In genomic region chr7:137439829-137440433, GRCh38 we compare ENCODE assay signal across 25 cellular contexts.
DNase-seq lines count a peak whose midpoint lies in the region; ATAC-seq and TF ChIP-seq lines count a peak whose summit lies in the region.
"Had no signal": no experiment of that assay in that cellular context is flagged by ENCODE, and none has a peak within 500 bp of the region (broad histone marks: within the 10 kb centered on the region; RNA-seq: fewer than 3 reads in every experiment).

No MANE protein-coding gene starts in this region.

- peak overlapping the region; percentile 25 for H3K27ac Mint-ChIP-seq in GM23338
- H3K27ac Mint-ChIP-seq in activated naive CD4-positive, alpha-beta T cell treated with anti-CD3 and anti-CD28 coated beads, Interleukin-2, amount 10 ng/mL, durations not matched to agents 7 days and 5 days, result no peak overlapping the region
- no peak overlapping the region for H3K27ac Mint-ChIP-seq in stimulated activated naive B cell treated with anti-CD40 and anti-IgM and Interleukin-4, amounts not matched to agents 10 μg/mL and 1 μg/mL and 100 μg/mL, for 72 hours
- H3K27ac Mint-ChIP-seq: activated CD8-positive, alpha-beta T cell treated with anti-CD3 and anti-CD28 coated beads for 36 hours; CD8-positive, alpha-beta T cell; effector memory CD8-positive, alpha-beta T cell; natural killer cell treated with Interleukin-12 subunit alpha and Interleukin-12 subunit beta and Interleukin-15 and Interleukin-18, amount 100 ng/mL, for 72 hours had no signal

- no peaks in the 10 kb centered on the region for H3K36me3 Mint-ChIP-seq in GM23338 (ENCODE audit: low read depth)
- no peaks in the 10 kb centered on the region for H3K36me3 Mint-ChIP-seq in activated naive CD4-positive, alpha-beta T cell treated with anti-CD3 and anti-CD28 coated beads, Interleukin-2, amount 10 ng/mL, durations not matched to agents 7 days and 5 days
- H3K36me3 Mint-ChIP-seq in stimulated activated naive B cell treated with anti-CD40 and anti-IgM and Interleukin-4, amounts not matched to agents 10 μg/mL and 1 μg/mL and 100 μg/mL, for 72 hours, result no peaks in the 10 kb centered on the region
- H3K36me3 Mint-ChIP-seq: CD8-positive, alpha-beta T cell; natural killer cell treated with Interleukin-12 subunit alpha and Interleukin-12 subunit beta and Interleukin-15 and Interleukin-18, amount 100 ng/mL, for 72 hours had no signal

- H3K27me3 ChIP-seq in GM23338 (ENCODE audit: insufficient read depth) (no peaks in the 10 kb centered on the region), dorsolateral prefrontal cortex (no peaks in the 10 kb centered on the region)
- H3K27me3 ChIP-seq: esophagus muscularis mucosa, suprapubic skin had no signal

- peak; percentile 58 for DNase-seq in AG10803 (ENCODE audit: low read depth)
- DNase-seq in GM23338 (ENCODE audit: low spot score), result peak; percentile 32
- DNase-seq in dorsolateral prefrontal cortex, result no peak
- no peak for DNase-seq in activated naive CD4-positive, alpha-beta T cell treated with anti-CD3 and anti-CD28 coated beads, Interleukin-2, amount 10 ng/mL, durations not matched to agents 7 days and 5 days
- no peak for DNase-seq in 8988T
- no peak for DNase-seq in stimulated activated naive B cell treated with anti-CD40 and anti-IgM and Interleukin-4, amounts not matched to agents 10 μg/mL and 1 μg/mL and 100 μg/mL, for 72 hours
- DNase-seq: activated CD8-positive, alpha-beta T cell treated with anti-CD3 and anti-CD28 coated beads for 36 hours; activated naive CD4-positive, alpha-beta T cell; amniotic stem cell; CD8-positive, alpha-beta T cell; effector memory CD8-positive, alpha-beta T cell; GDM1; left cardiac atrium; MM.1S; NCI-H1417 treated with DMSO at 0.1 percent for 48 hours; NCI-H526 treated with DMSO at 0.1 percent for 48 hours; psoas muscle had no signal

- ATAC-seq in GM23338 (peak; percentile 66; the same call in 2 of the 3 replicates), HG02840 (IDR thresholded peaks at IDR 0.05; ENCODE audit: low FRiP score, unreplicated experiment) (no peak)
- no peak for ATAC-seq in stimulated activated naive B cell treated with anti-CD40 and anti-IgM and Interleukin-4, amounts not matched to agents 10 μg/mL and 1 μg/mL and 100 μg/mL, for 72 hours (replicated peaks)
- ATAC-seq: activated CD4-positive, CD25-positive, alpha-beta regulatory T cell treated with anti-CD3 and anti-CD28 coated beads, Interleukin-2, amount 50 U/mL, for 24 hours; activated CD8-positive, alpha-beta T cell treated with anti-CD3 and anti-CD28 coated beads for 36 hours; CD8-positive, alpha-beta T cell; effector memory CD8-positive, alpha-beta T cell; K562; natural killer cell treated with Interleukin-12 subunit alpha and Interleukin-12 subunit beta and Interleukin-15 and Interleukin-18, amount 100 ng/mL, for 72 hours; psoas muscle had no signal

- H3K4me1 ChIP-seq in GM23338 (ENCODE audit: insufficient read depth) (no peaks in the 10 kb centered on the region), mesodermal cell (ENCODE audit: control insufficient read depth, insufficient read depth, low read length, poor library complexity, severe bottlenecking) (no peaks in the 10 kb centered on the region)
- H3K4me1 ChIP-seq: psoas muscle, suprapubic skin had no signal

- CTCF ChIA-PET in activated naive CD4-positive, alpha-beta T cell treated with anti-CD3 and anti-CD28 coated beads, Interleukin-2, amount 10 ng/mL, durations not matched to agents 7 days and 5 days (lab: Charles Lee), result no interaction called here

- H3K4me3 ChIP-seq in AG10803 (ENCODE audit: low read length), result no peak overlapping the region
- no peak overlapping the region for H3K4me3 ChIP-seq in GM23338
- peak overlapping the region in 9 of 59 donors; percentile 3 to 30 (median 15) for H3K4me3 ChIP-seq in dorsolateral prefrontal cortex
- H3K4me3 ChIP-seq in mesodermal cell (ENCODE audit: extremely low read depth, insufficient read depth, low read length, poor library complexity, severe bottlenecking), result no peak overlapping the region
- H3K4me3 ChIP-seq: esophagus muscularis mucosa, GM12878, K562, psoas muscle, suprapubic skin had no signal

- no peak overlapping the region for H2AFZ ChIP-seq in GM23338

- peaks cover 3% of the 10 kb centered on the region for H3K27me3 Mint-ChIP-seq in GM23338 (ENCODE audit: insufficient read depth, low read depth, poor library complexity)
- no peaks in the 10 kb centered on the region for H3K27me3 Mint-ChIP-seq in activated naive CD4-positive, alpha-beta T cell treated with anti-CD3 and anti-CD28 coated beads, Interleukin-2, amount 10 ng/mL, durations not matched to agents 7 days and 5 days
- no peaks in the 10 kb centered on the region for H3K27me3 Mint-ChIP-seq in stimulated activated naive B cell treated with anti-CD40 and anti-IgM and Interleukin-4, amounts not matched to agents 10 μg/mL and 1 μg/mL and 100 μg/mL, for 72 hours
- H3K27me3 Mint-ChIP-seq: activated CD8-positive, alpha-beta T cell treated with anti-CD3 and anti-CD28 coated beads for 36 hours; effector memory CD8-positive, alpha-beta T cell; natural killer cell treated with Interleukin-12 subunit alpha and Interleukin-12 subunit beta and Interleukin-15 and Interleukin-18, amount 100 ng/mL, for 72 hours had no signal

- H3K4me1 Mint-ChIP-seq in GM23338, result peaks cover 9% of the 10 kb centered on the region
- H3K4me1 Mint-ChIP-seq in activated naive CD4-positive, alpha-beta T cell treated with anti-CD3 and anti-CD28 coated beads, Interleukin-2, amount 10 ng/mL, durations not matched to agents 7 days and 5 days, result no peaks in the 10 kb centered on the region
- no peaks in the 10 kb centered on the region for H3K4me1 Mint-ChIP-seq in stimulated activated naive B cell treated with anti-CD40 and anti-IgM and Interleukin-4, amounts not matched to agents 10 μg/mL and 1 μg/mL and 100 μg/mL, for 72 hours

- H3K4me3 Mint-ChIP-seq in GM23338, result no peak overlapping the region
- no peak overlapping the region for H3K4me3 Mint-ChIP-seq in activated naive CD4-positive, alpha-beta T cell treated with anti-CD3 and anti-CD28 coated beads, Interleukin-2, amount 10 ng/mL, durations not matched to agents 7 days and 5 days
- H3K4me3 Mint-ChIP-seq in stimulated activated naive B cell treated with anti-CD40 and anti-IgM and Interleukin-4, amounts not matched to agents 10 μg/mL and 1 μg/mL and 100 μg/mL, for 72 hours, result no peak overlapping the region
- H3K4me3 Mint-ChIP-seq: activated CD8-positive, alpha-beta T cell treated with anti-CD3 and anti-CD28 coated beads for 36 hours; CD8-positive, alpha-beta T cell; effector memory CD8-positive, alpha-beta T cell; natural killer cell treated with Interleukin-12 subunit alpha and Interleukin-12 subunit beta and Interleukin-15 and Interleukin-18, amount 100 ng/mL, for 72 hours had no signal

- intact Hi-C loops in dorsolateral prefrontal cortex (cut with DNase I), result no loop called here

- no peak; the same call in 1 of the 2 replicates for TF ChIP-seq CTCF in AG10803 (conservative IDR thresholded peaks at IDR 0.05; ENCODE audit: low read length)
- no peak for TF ChIP-seq CTCF in GM23338 (conservative IDR thresholded peaks at IDR 0.05; ENCODE audit: low read depth in 2 of 2)
- TF ChIP-seq CTCF in dorsolateral prefrontal cortex (IDR thresholded peaks at IDR 0.05 in 54 of 56, conservative IDR thresholded peaks at IDR 0.05 in 2 of 56; ENCODE audit: low read depth in 1 of 56, partially characterized antibody in 56 of 56), result no peak

- no peaks in the 10 kb centered on the region for H3K36me3 ChIP-seq in GM23338 (ENCODE audit: insufficient read depth)
- no peaks in the 10 kb centered on the region for H3K36me3 ChIP-seq in mesodermal cell (ENCODE audit: control insufficient read depth, insufficient read depth, low read length)
- H3K36me3 ChIP-seq: esophagus muscularis mucosa, suprapubic skin had no signal

- H3K4me2 ChIP-seq in GM23338, result no peak overlapping the region

- H3K27ac ChIP-seq in GM23338 (ENCODE audit: low read depth) (no peak overlapping the region), dorsolateral prefrontal cortex (peak overlapping the region in 58 of 59 donors; percentile 11 to 89 (median 76)), mesodermal cell (ENCODE audit: low read depth, low read length, severe bottlenecking) (peak overlapping the region; percentile 11)
- H3K27ac ChIP-seq: esophagus muscularis mucosa, psoas muscle, suprapubic skin had no signal

- H3K79me2 ChIP-seq in GM23338 (replicated peaks; ENCODE audit: insufficient read depth), result no peaks in the 10 kb centered on the region

- no peaks in the 10 kb centered on the region for H3K9me3 ChIP-seq in mesodermal cell (ENCODE audit: control insufficient read depth, low read length)
- H3K9me3 ChIP-seq: esophagus muscularis mucosa, psoas muscle, suprapubic skin had no signal

- H3K9me2 ChIP-seq in GM23338 (ENCODE audit: insufficient read depth), result no peaks in the 10 kb centered on the region; the same call in none of the 2 replicates

- no peaks in the 10 kb centered on the region for H4K20me1 ChIP-seq in GM23338 (replicated peaks; ENCODE audit: insufficient read depth)

- H3K9me3 Mint-ChIP-seq in GM23338, result no peaks in the 10 kb centered on the region
- no peaks in the 10 kb centered on the region for H3K9me3 Mint-ChIP-seq in activated naive CD4-positive, alpha-beta T cell treated with anti-CD3 and anti-CD28 coated beads, Interleukin-2, amount 10 ng/mL, durations not matched to agents 7 days and 5 days
- peaks cover 2 to 6% of the 10 kb centered on the region in 2 donors for H3K9me3 Mint-ChIP-seq in stimulated activated naive B cell treated with anti-CD40 and anti-IgM and Interleukin-4, amounts not matched to agents 10 μg/mL and 1 μg/mL and 100 μg/mL, for 72 hours
- H3K9me3 Mint-ChIP-seq: activated CD8-positive, alpha-beta T cell treated with anti-CD3 and anti-CD28 coated beads for 36 hours; CD8-positive, alpha-beta T cell had no signal

- 66 to 70% methylated on average over 3 of the region's 3 CpGs for WGBS in mesodermal cell (ENCODE audit: insufficient coverage in 2 of 2), 2 experiments

- no peaks in the 10 kb centered on the region for H3F3A ChIP-seq in GM23338 (replicated peaks; ENCODE audit: low read depth)

TF ChIP-seq in GM23338, 12 proteins besides CTCF, POLR2A, EP300 and RAD21 (continues in another document):
- TF ChIP-seq CREB1 (CRISPR knock-in tag; IDR thresholded peaks at IDR 0.05; ENCODE audit: low read depth), result no peak

Comparison
In these comparisons a context has a peak if more than half of its experiments do, and no peak if none do; other contexts are left out.
1. DNase-seq: peak in AG10803 (single experiment) and GM23338 (single experiment); none in dorsolateral prefrontal cortex (0 of 10), activated naive CD4-positive, alpha-beta T cell treated with anti-CD3 and anti-CD28 coated beads, Interleukin-2, amount 10 ng/mL, durations not matched to agents 7 days and 5 days (single experiment), 8988T (single experiment) and stimulated activated naive B cell treated with anti-CD40 and anti-IgM and Interleukin-4, amounts not matched to agents 10 μg/mL and 1 μg/mL and 100 μg/mL, for 72 hours (single experiment).